In genomic region chr1:38376577-38376976, GRCh38 we compare ENCODE assay signal across 20 cellular contexts.
DNase-seq lines count a peak whose midpoint lies in the region; ATAC-seq, FAIRE-seq and TF ChIP-seq lines count a peak whose summit lies in the region.
"Had no signal": no experiment of that assay in that cellular context is flagged by ENCODE, and none has a peak within 500 bp of the region (broad histone marks: within the 10 kb centered on the region; RNA-seq: fewer than 3 reads in every experiment).

No MANE protein-coding gene starts in this region.

- no peaks in the 10 kb centered on the region for H4K20me1 ChIP-seq in astrocyte (ENCODE audit: insufficient read depth, low read length)
- no peaks in the 10 kb centered on the region for H4K20me1 ChIP-seq in neural progenitor cell (ENCODE audit: low read depth)
- H4K20me1 ChIP-seq: BLaER1 had no signal

- H3F3A ChIP-seq in neural progenitor cell (ENCODE audit: low read depth): peaks cover 14% of the 10 kb centered on the region

- H3K4me3 Mint-ChIP-seq in astrocyte (ENCODE audit: unreplicated experiment) (no peak overlapping the region), neural progenitor cell (no peak overlapping the region)
- H3K4me3 Mint-ChIP-seq: B cell; CD4-positive, CD25-positive, alpha-beta regulatory T cell; CD8-positive, alpha-beta T cell; GM23338; HFFc6 had no signal

- H3K27ac Mint-ChIP-seq in astrocyte (ENCODE audit: unreplicated experiment) (no peak overlapping the region), neural progenitor cell (no peak overlapping the region)
- H3K27ac Mint-ChIP-seq: B cell; CD4-positive, CD25-positive, alpha-beta regulatory T cell; CD8-positive, alpha-beta T cell; GM23338; HFFc6 had no signal

- no peak for TF ChIP-seq POLR2A in Peyer's patch (IDR thresholded peaks at IDR 0.05)

- H3K4me1 ChIP-seq in HUES48 (ENCODE audit: control insufficient read depth, insufficient read depth, low read length) (peaks cover 15% of the 10 kb centered on the region), astrocyte (ENCODE audit: insufficient read depth, low read length) (no peaks in the 10 kb centered on the region), neural progenitor cell (peaks cover 21% of the 10 kb centered on the region), Peyer's patch (no peaks in the 10 kb centered on the region)
- H3K4me1 ChIP-seq: Caco-2, HAP-1 had no signal

- peaks cover 18% of the 10 kb centered on the region for H3K9me3 Mint-ChIP-seq in astrocyte (ENCODE audit: unreplicated experiment)
- H3K9me3 Mint-ChIP-seq in neural progenitor cell: peaks cover 17% of the 10 kb centered on the region
- H3K9me3 Mint-ChIP-seq: CD8-positive, alpha-beta T cell had no signal

- H3K4me3 ChIP-seq in HUES48 (ENCODE audit: low read depth, low read length) (no peak overlapping the region), astrocyte (ENCODE audit: insufficient read depth, low read depth, low read length) (no peak overlapping the region), neural progenitor cell (no peak overlapping the region), Peyer's patch (no peak overlapping the region)
- H3K4me3 ChIP-seq: BLaER1, GM23338, HAP-1 had no signal

- H3K27me3 ChIP-seq in HUES48 (ENCODE audit: control insufficient read depth, insufficient read depth, low read length): no peaks in the 10 kb centered on the region
- H3K27me3 ChIP-seq in astrocyte (ENCODE audit: insufficient read depth, low read length): no peaks in the 10 kb centered on the region
- no peaks in the 10 kb centered on the region for H3K27me3 ChIP-seq in neural progenitor cell
- H3K27me3 ChIP-seq in Peyer's patch: no peaks in the 10 kb centered on the region
- H3K27me3 ChIP-seq: BLaER1 had no signal

- H3K79me2 ChIP-seq in astrocyte (ENCODE audit: insufficient read depth, low read length): no peaks in the 10 kb centered on the region
- no peaks in the 10 kb centered on the region for H3K79me2 ChIP-seq in neural progenitor cell (ENCODE audit: low read depth)

- TF ChIP-seq CTCF in astrocyte (IDR thresholded peaks at IDR 0.05; ENCODE audit: insufficient read depth, low read depth, low read length) (no peak), neural progenitor cell (IDR thresholded peaks at IDR 0.05) (no peak), Peyer's patch (IDR thresholded peaks at IDR 0.05) (no peak)

- no peak for FAIRE-seq in astrocyte (lab: Jason Lieb, UNC)
- FAIRE-seq: G401.6, GM12892, GM19239 had no signal

- no peaks in the 10 kb centered on the region for H3K4me1 Mint-ChIP-seq in astrocyte (ENCODE audit: low read depth, unreplicated experiment)
- peaks cover 11% of the 10 kb centered on the region for H3K4me1 Mint-ChIP-seq in neural progenitor cell
- H3K4me1 Mint-ChIP-seq: CD4-positive, CD25-positive, alpha-beta regulatory T cell had no signal

- peak overlapping the region; percentile 56 for H3K27ac ChIP-seq in HUES48 (ENCODE audit: low read depth, low read length)
- H3K27ac ChIP-seq in astrocyte (ENCODE audit: low read depth, low read length): no peak overlapping the region
- peak overlapping the region; percentile 55 for H3K27ac ChIP-seq in neural progenitor cell
- no peak overlapping the region for H3K27ac ChIP-seq in Peyer's patch
- H3K27ac ChIP-seq: BLaER1, C4-2B had no signal

- H3K36me3 ChIP-seq in HUES48 (ENCODE audit: control insufficient read depth, insufficient read depth, low read length) (no peaks in the 10 kb centered on the region), astrocyte (ENCODE audit: insufficient read depth, low read length) (no peaks in the 10 kb centered on the region), neural progenitor cell (no peaks in the 10 kb centered on the region), Peyer's patch (no peaks in the 10 kb centered on the region)
- H3K36me3 ChIP-seq: BLaER1, HAP-1 had no signal

- peak; percentile 1 for DNase-seq in astrocyte (ENCODE audit: low read depth)
- no peak for DNase-seq in neural progenitor cell (ENCODE audit: low spot score)
- no peak for DNase-seq in NCI-H510A (lab: John Stamatoyannopoulos, UW)
- DNase-seq in Peyer's patch: no peak
- DNase-seq: Caco-2; CD4-positive, CD25-positive, alpha-beta regulatory T cell; CD8-positive, alpha-beta T cell; DMS153; DND-41; HFFc6 had no signal

- H3K4me2 ChIP-seq in astrocyte (ENCODE audit: low read length): no peak overlapping the region
- H3K4me2 ChIP-seq in neural progenitor cell: peak overlapping the region; percentile 23
- H3K4me2 ChIP-seq: BLaER1, GM23338 had no signal

- H3K36me3 Mint-ChIP-seq in astrocyte (ENCODE audit: low read depth, unreplicated experiment) (no peaks in the 10 kb centered on the region), neural progenitor cell (peaks cover 1% of the 10 kb centered on the region)
- H3K36me3 Mint-ChIP-seq: CD4-positive, CD25-positive, alpha-beta regulatory T cell; CD8-positive, alpha-beta T cell had no signal

- H2AFZ ChIP-seq in astrocyte (ENCODE audit: low read depth, low read length) (no peak overlapping the region), neural progenitor cell (replicated peaks) (no peak overlapping the region)
- H2AFZ ChIP-seq: GM23338 had no signal

- H3K27me3 Mint-ChIP-seq in astrocyte (ENCODE audit: low read depth, unreplicated experiment) (peaks cover 8% of the 10 kb centered on the region), neural progenitor cell (ENCODE audit: insufficient read depth, low read depth) (peaks cover 5% of the 10 kb centered on the region)
- H3K27me3 Mint-ChIP-seq: B cell had no signal

- H3K9ac ChIP-seq in HUES48 (ENCODE audit: low read depth, low read length): no peak overlapping the region
- no peak overlapping the region for H3K9ac ChIP-seq in astrocyte (ENCODE audit: low read length)
- H3K9ac ChIP-seq in neural progenitor cell: no peak overlapping the region
- H3K9ac ChIP-seq: BLaER1 had no signal

- peaks cover 22% of the 10 kb centered on the region for H3K9me3 ChIP-seq in HUES48 (ENCODE audit: control insufficient read depth, insufficient read depth, low read length)
- H3K9me3 ChIP-seq in astrocyte (ENCODE audit: insufficient read depth, low read depth, low read length): peaks cover 6% of the 10 kb centered on the region
- H3K9me3 ChIP-seq in neural progenitor cell (ENCODE audit: low read depth): peaks cover 7% of the 10 kb centered on the region
- H3K9me3 ChIP-seq in Peyer's patch: no peaks in the 10 kb centered on the region
- H3K9me3 ChIP-seq: Caco-2, HAP-1 had no signal

- no peak for ATAC-seq in GM18909 (IDR thresholded peaks at IDR 0.05; ENCODE audit: poor library complexity, unreplicated experiment)
- ATAC-seq: CD8-positive, alpha-beta T cell had no signal

Comparison
In these comparisons a context has a peak if more than half of its experiments do, and no peak if none do; other contexts are left out.
1. H3K27ac ChIP-seq: peak in HUES48 (single experiment) and neural progenitor cell (single experiment); none in astrocyte (single experiment) and Peyer's patch (0 of 4).